Comparison of ENCODE assay signal across 26 cellular contexts in genomic region chr5:178246736-178247135, GRCh38. TPM values are rescaled to one million over a fixed set of nuclear protein-coding genes. Genes with fewer than 3 reads are reported as not detected.
"Had no signal": no experiment of that assay in that cellular context is flagged by ENCODE, and none has a peak within 500 bp of the region (broad histone marks: within the 10 kb centered on the region; RNA-seq: fewer than 3 reads in every experiment).

No MANE protein-coding gene starts in this region.

- H3K36me3 ChIP-seq: brain microvascular endothelial cell, esophagus muscularis mucosa, prostate gland, suprapubic skin had no signal

- H3K27me3 Mint-ChIP-seq: memory B cell had no signal

- H3K9me3 Mint-ChIP-seq: activated naive CD4-positive, alpha-beta T cell treated with anti-CD3 and anti-CD28 coated beads, Interleukin-2, amount 50 U/mL, for 72 hours; activated T-cell treated with anti-CD3 and anti-CD28 coated beads, Interleukin-2, amount 50 U/mL, for 4 hours; memory B cell had no signal

- DNase-seq: activated CD4-positive, alpha-beta T cell treated with anti-CD3 and anti-CD28 coated beads, Interleukin-2, amount 50 U/mL, for 4 hours; activated CD4-positive, CD25-positive, alpha-beta regulatory T cell treated with anti-CD3 and anti-CD28 coated beads, Interleukin-2, amount 50 U/mL, for 72 hours; activated effector memory CD4-positive, alpha-beta T cell treated with Interleukin-2 at 50 U/mL for 16 hours; activated T-cell treated with anti-CD3 and anti-CD28 coated beads, Interleukin-2, amount 50 U/mL, for 4 hours; anterior cingulate cortex; brain microvascular endothelial cell; cortex of kidney; effector CD4-positive, alpha-beta T cell; kidney glomerular epithelial cell; left ventricle myocardium superior; naive thymus-derived CD8-positive, alpha-beta T cell; right cardiac atrium; stimulated activated CD4-positive, alpha-beta T cell treated with anti-CD3 and anti-CD28 coated beads, Interleukin-15, amount 100 ng/mL, for 24 hours; stimulated activated CD4-positive, alpha-beta T cell treated with anti-CD3 and anti-CD28 coated beads, Interleukin-4, amount 100 ng/mL, for 1 hour; stimulated activated naive CD8-positive, alpha-beta T cell treated with anti-CD3 and anti-CD28 coated beads, Interleukin-15, Interleukin-2, amounts not matched to agents 100 U/mL and 50 U/mL, for 24 hours; T1000; trophoblast cell had no signal

- H3K4me3 Mint-ChIP-seq: activated T-cell treated with anti-CD3 and anti-CD28 coated beads, Interleukin-2, amount 50 U/mL, for 4 hours; memory B cell had no signal

- ATAC-seq: activated naive CD4-positive, alpha-beta T cell treated with anti-CD3 and anti-CD28 coated beads, Interleukin-2, amount 50 U/mL, for 72 hours; activated T-cell treated with anti-CD3 and anti-CD28 coated beads, Interleukin-2, amount 50 U/mL, for 4 hours; left ventricle myocardium superior; naive thymus-derived CD8-positive, alpha-beta T cell; right cardiac atrium; stimulated activated naive CD8-positive, alpha-beta T cell treated with anti-CD3 and anti-CD28 coated beads, Interleukin-15, Interleukin-2, amounts not matched to agents 100 U/mL and 50 U/mL, for 24 hours had no signal

- H3K27me3 ChIP-seq: brain microvascular endothelial cell, suprapubic skin had no signal

- H3K9me3 ChIP-seq: esophagus muscularis mucosa, prostate gland, suprapubic skin had no signal

- H3K27ac Mint-ChIP-seq: memory B cell had no signal

- H3K36me3 Mint-ChIP-seq: activated naive CD4-positive, alpha-beta T cell treated with anti-CD3 and anti-CD28 coated beads, Interleukin-2, amount 50 U/mL, for 72 hours; memory B cell had no signal

- H3K4me3 ChIP-seq: esophagus muscularis mucosa, prostate gland, skin epidermis, suprapubic skin had no signal

- H3K27ac ChIP-seq: brain microvascular endothelial cell, esophagus muscularis mucosa, prostate gland, skin epidermis, suprapubic skin had no signal

RNA-seq across cellular contexts. Expression of gene GMCL2, which starts 59.6 kb away (rescaled TPM):
- total RNA-seq: activated naive CD4-positive, alpha-beta T cell treated with anti-CD3 and anti-CD28 coated beads, Interleukin-2, amount 50 U/mL, for 72 hours; activated T-cell treated with anti-CD3 and anti-CD28 coated beads, Interleukin-2, amount 50 U/mL, for 4 hours; esophagus muscularis mucosa; glomerular endothelial cell; left ventricle myocardium superior; mucosa of gallbladder; omental fat pad; right cardiac atrium had no signal
